ENCODE assay signal across 8 cellular contexts in the genomic region with DNA sequence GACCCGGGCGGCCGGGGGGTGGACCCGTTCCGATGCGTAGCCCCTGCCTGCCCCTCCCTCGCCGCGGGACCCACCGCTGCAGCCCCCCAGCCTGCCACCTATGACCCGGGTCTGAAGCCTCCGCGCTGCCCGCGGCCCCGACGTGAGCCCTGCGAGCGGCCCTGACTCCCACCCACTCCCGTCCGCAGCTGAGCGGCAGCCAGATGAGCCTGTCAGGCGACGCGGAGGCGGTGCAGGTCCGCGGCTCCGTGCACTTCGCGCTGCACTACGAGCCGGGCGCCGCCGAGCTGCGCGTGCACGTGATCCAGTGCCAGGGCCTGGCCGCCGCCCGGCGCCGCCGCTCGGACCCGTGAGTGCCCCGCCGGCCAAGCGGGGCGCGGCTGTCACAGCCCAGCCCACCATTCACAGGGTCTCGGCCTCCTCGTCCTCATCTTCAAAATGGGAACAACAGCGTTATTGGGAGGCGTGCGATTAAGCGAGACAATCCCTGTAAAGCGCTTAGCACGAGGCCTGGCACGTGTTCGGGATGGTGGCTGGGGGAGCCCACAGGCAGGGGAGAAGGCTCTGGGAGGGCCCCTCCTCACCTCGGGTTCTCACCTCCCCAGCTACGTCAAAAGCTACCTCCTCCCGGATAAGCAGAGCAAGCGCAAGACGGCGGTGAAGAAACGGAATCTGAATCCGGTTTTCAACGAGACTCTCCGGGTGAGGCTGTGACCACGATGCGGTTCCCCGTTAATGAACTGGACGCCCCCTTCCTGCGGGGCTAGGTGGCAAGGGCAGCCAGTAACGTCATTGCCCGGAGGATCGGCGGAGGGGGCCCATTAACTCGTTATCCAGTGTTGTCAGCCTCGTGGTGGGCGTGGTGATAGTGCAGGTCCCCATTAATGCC. TPM values are rescaled to one million over a fixed set of nuclear protein-coding genes. Genes with fewer than 3 reads are reported as not detected.
DNase-seq lines count a peak whose midpoint lies in the region; ATAC-seq and TF ChIP-seq lines count a peak whose summit lies in the region.

No MANE protein-coding gene starts in this region.

- H3K9me3 Mint-ChIP-seq in activated B cell treated with CpG ODN at 0.5 μM for 24 hours, result no peaks in the 10 kb centered on the region

- H3K9me3 ChIP-seq in HUES64 (ENCODE audit: insufficient read depth, low read depth, low read length), result no peaks in the 10 kb centered on the region
- H3K9me3 ChIP-seq in left ventricle myocardium inferior (replicated peaks), result no peaks in the 10 kb centered on the region

- H3K4me3 Mint-ChIP-seq in activated B cell treated with CpG ODN at 0.5 μM for 24 hours, result peak overlapping the region; percentile 44

- intact Hi-C loops in activated B cell treated with CpG ODN at 0.5 μM for 24 hours (cut with micrococcal nuclease) (loop anchor here (1.0 to 10.0 kb wide), 2 partner anchors 9 to 655 kb away; a partner anchor contains a TSS), left ventricle myocardium inferior (cut with micrococcal nuclease) (no loop called here)

- CTCF ChIA-PET in AG04449 (lab: Yijun Ruan, JAX), result interaction anchor here (0.9 to 12.1 kb wide), 12 partner anchors 7 to 259 kb away, joined by 3 to 187 read pairs (median 6); a partner anchor contains a TSS
- CTCF ChIA-PET in activated B cell treated with CpG ODN at 0.5 μM for 24 hours (lab: Charles Lee), result interaction anchor here (1.5 kb wide), 2 partner anchors 8 to 18 kb away, joined by 6 to 11 read pairs; no protein-coding TSS in a partner anchor

- H3K36me3 ChIP-seq in HUES64 (ENCODE audit: insufficient read depth, low read length), result no peaks in the 10 kb centered on the region; the same call in 1 of the 2 replicates
- H3K36me3 ChIP-seq in left ventricle myocardium inferior, result peaks cover 22% of the 10 kb centered on the region
- H3K36me3 ChIP-seq in rectal smooth muscle tissue (ENCODE audit: control insufficient read depth, insufficient read depth, low read length), result no peaks in the 10 kb centered on the region

- peaks cover 15% of the 10 kb centered on the region for H3K4me1 Mint-ChIP-seq in activated B cell treated with CpG ODN at 0.5 μM for 24 hours

- POLR2A ChIA-PET in AG04449 (lab: Yijun Ruan, JAX), result interaction anchor here (0.6 to 2.0 kb wide), 4 partner anchors 12 to 17 kb away, joined by 3 to 9 read pairs (median 4); a partner anchor contains a TSS
- POLR2A ChIA-PET in activated B cell treated with CpG ODN at 0.5 μM for 24 hours (lab: Charles Lee), result interaction anchor here (0.8 to 1.9 kb wide), 5 partner anchors 9 to 375 kb away, joined by 3 to 22 read pairs (median 4); a partner anchor contains a TSS

- H3K27ac Mint-ChIP-seq in activated B cell treated with CpG ODN at 0.5 μM for 24 hours, result no peak overlapping the region

- peak overlapping the region; percentile 49 for H3K4me3 ChIP-seq in AG04449 (ENCODE audit: low read depth, low read length)
- peak overlapping the region; percentile 65 for H3K4me3 ChIP-seq in HUES64 (ENCODE audit: low read length)
- peak overlapping the region; percentile 69 for H3K4me3 ChIP-seq in left ventricle myocardium inferior
- H3K4me3 ChIP-seq in rectal smooth muscle tissue (ENCODE audit: low read length), result peak overlapping the region; percentile 54

- H3K4me1 ChIP-seq in HUES64 (ENCODE audit: insufficient read depth, low read length), result no peaks in the 10 kb centered on the region
- H3K4me1 ChIP-seq in left ventricle myocardium inferior, result peaks cover 29% of the 10 kb centered on the region
- peaks cover 7% of the 10 kb centered on the region for H3K4me1 ChIP-seq in rectal smooth muscle tissue (ENCODE audit: control insufficient read depth, insufficient read depth, low read length)

- H3K27me3 ChIP-seq in HUES64 (ENCODE audit: insufficient read depth, low read length) (peaks cover 9% of the 10 kb centered on the region), left ventricle myocardium inferior (ENCODE audit: low read depth) (no peaks in the 10 kb centered on the region), rectal smooth muscle tissue (ENCODE audit: control insufficient read depth, insufficient read depth, low read length) (no peaks in the 10 kb centered on the region)

- no peak for TF ChIP-seq CTCF in AG04449 (IDR thresholded peaks at IDR 0.05; ENCODE audit: insufficient read depth, low read length, missing control alignments)
- TF ChIP-seq CTCF in activated B cell treated with CpG ODN at 0.5 μM for 24 hours (IDR thresholded peaks at IDR 0.05), result no peak
- no peak for TF ChIP-seq CTCF in left ventricle myocardium inferior (IDR thresholded peaks at IDR 0.05; ENCODE audit: borderline replicate concordance)

- 11% methylated on average over 84 of the region's 84 CpGs for WGBS in HUES64

- H3K9ac ChIP-seq in HUES64 (ENCODE audit: low read depth, low read length) (peak overlapping the region; percentile 44), rectal smooth muscle tissue (ENCODE audit: low read length) (no peak overlapping the region)

- H3K27ac ChIP-seq in HUES64 (ENCODE audit: low read depth, low read length), result no peak overlapping the region
- peak overlapping the region; percentile 63 for H3K27ac ChIP-seq in left ventricle myocardium inferior (replicated peaks)
- H3K27ac ChIP-seq in rectal smooth muscle tissue (ENCODE audit: low read depth, low read length), result no peak overlapping the region

- DNase-seq in AG04449 (ENCODE audit: low read depth, low spot score), result no peak
- no peak for DNase-seq in activated B cell treated with CpG ODN at 0.5 μM for 24 hours
- peak; percentile 59 for DNase-seq in left ventricle myocardium inferior
- DNase-seq in DMS 273 treated with DMSO at 0.1 percent for 48 hours (lab: John Stamatoyannopoulos, UW), result no peak
- DNase-seq in activated CD8-positive, alpha-beta memory T cell treated with anti-CD3 and anti-CD28 coated beads, Interleukin-2, amount 50 U/mL, for 48 hours, result no peak
- DNase-seq in cerebellar nuclear complex (lab: John Stamatoyannopoulos, UW), result no peak

- peak; percentile 76 for ATAC-seq in activated B cell treated with CpG ODN at 0.5 μM for 24 hours (ENCODE audit: low read depth)

- H3K27me3 Mint-ChIP-seq in activated B cell treated with CpG ODN at 0.5 μM for 24 hours, result no peaks in the 10 kb centered on the region

- H3K36me3 Mint-ChIP-seq in activated B cell treated with CpG ODN at 0.5 μM for 24 hours (ENCODE audit: low read depth), result peaks cover 28% of the 10 kb centered on the region

RNA-seq across cellular contexts. Expression of a gene that starts 8.2 kb away (rescaled TPM):
- polyA plus RNA-seq in HUES64 (2013, experiment 1 of 2), result 5.5 TPM
- 5.3 TPM for polyA plus RNA-seq in HUES64 (2013, experiment 2 of 2)
- 76.0 and 81.9 TPM in 2 replicates for total RNA-seq in activated B cell treated with CpG ODN at 0.5 μM for 24 hours
- 1.1 TPM for total RNA-seq in left ventricle myocardium inferior

RNA-seq across cellular contexts. Expression of a gene that starts 16.7 kb away (rescaled TPM):
- 4.5 TPM for polyA plus RNA-seq in HUES64 (2013, experiment 1 of 2)
- 9.9 TPM for polyA plus RNA-seq in HUES64 (2013, experiment 2 of 2)
- total RNA-seq in activated B cell treated with CpG ODN at 0.5 μM for 24 hours (4.6 and 7.4 TPM in 2 replicates), left ventricle myocardium inferior (45.2 TPM)

RNA-seq across cellular contexts. Expression of a gene that starts 24.6 kb away (rescaled TPM):
- not detected for polyA plus RNA-seq in HUES64 (2013, experiment 1 of 2)
- not detected for polyA plus RNA-seq in HUES64 (2013, experiment 2 of 2)
- not detected in 2 replicates for total RNA-seq in activated B cell treated with CpG ODN at 0.5 μM for 24 hours
- total RNA-seq in left ventricle myocardium inferior, result 27.3 TPM

RNA-seq across cellular contexts. Expression of a gene that starts 28.1 kb away (rescaled TPM):
- 22.8 TPM for polyA plus RNA-seq in HUES64 (2013, experiment 1 of 2)
- polyA plus RNA-seq in HUES64 (2013, experiment 2 of 2), result 19.4 TPM
- total RNA-seq in activated B cell treated with CpG ODN at 0.5 μM for 24 hours, result 39.3 and 43.0 TPM in 2 replicates
- 19.4 TPM for total RNA-seq in left ventricle myocardium inferior

RNA-seq across cellular contexts. Expression of a gene that starts 33.1 kb away (rescaled TPM):
- polyA plus RNA-seq in HUES64 (2013, experiment 1 of 2), result 0.55 TPM
- 0.63 TPM for polyA plus RNA-seq in HUES64 (2013, experiment 2 of 2)
- total RNA-seq in activated B cell treated with CpG ODN at 0.5 μM for 24 hours, result 0.16 TPM in 1 of 2 replicates, not detected in the other
- total RNA-seq in left ventricle myocardium inferior, result not detected

Comparison
In these comparisons a context has a peak if more than half of its experiments do, and no peak if none do; other contexts are left out.
1. RNA of a gene that starts 8.2 kb away (total RNA-seq): 76.0 to 81.9 TPM in activated B cell treated with CpG ODN at 0.5 μM for 24 hours; 1.1 TPM in left ventricle myocardium inferior (single experiment); every median in the first group is over 10 times any median in the second.
2. RNA of a gene that starts 24.6 kb away (total RNA-seq): 27.3 TPM in left ventricle myocardium inferior (single experiment); not detected in activated B cell treated with CpG ODN at 0.5 μM for 24 hours; every median in the first group is over 10 times any median in the second.
3. Peak in every context shown above with its lines, with median percentiles within 50 percentile points of each other: H3K4me3 ChIP-seq.